ENCODE assay signal across 20 cellular contexts in the genomic region with DNA sequence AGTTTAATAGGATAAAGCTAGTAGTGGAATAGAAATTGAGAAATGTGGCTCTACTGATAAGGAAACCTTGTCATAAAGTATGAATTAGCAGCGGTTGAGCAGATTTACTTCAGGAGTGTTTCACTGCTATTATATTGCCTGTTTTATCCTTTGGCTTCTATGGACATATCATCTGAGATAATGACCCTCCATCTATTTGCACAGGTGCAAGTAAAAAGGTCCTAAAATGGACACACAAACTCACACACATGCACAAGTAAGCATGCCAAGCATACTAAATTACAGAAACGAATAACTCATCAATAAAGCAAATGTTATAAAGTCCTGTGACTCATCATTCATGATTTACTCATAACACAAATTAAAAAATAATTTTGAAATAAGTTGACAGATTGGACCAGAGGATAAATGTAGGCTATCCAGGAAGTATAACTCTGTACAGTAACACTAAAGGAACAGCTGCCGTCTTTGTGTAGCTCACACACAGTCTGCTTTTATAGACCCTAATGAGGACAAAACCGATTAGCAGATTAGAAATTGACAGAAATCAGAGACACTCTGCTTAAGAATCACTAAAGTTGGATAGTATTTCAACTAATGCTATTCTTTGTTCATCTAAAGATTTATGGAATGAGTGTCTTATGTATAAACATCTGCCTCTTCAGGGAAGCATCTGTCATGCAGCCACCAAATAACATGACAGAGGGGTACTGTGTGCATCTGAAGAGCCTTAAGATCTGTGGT.
A peak's percentile ranks its signal among the peaks of the same experiment; 100 is the strongest.
DNase-seq lines count a peak whose midpoint lies in the region; ATAC-seq, FAIRE-seq and TF ChIP-seq lines count a peak whose summit lies in the region.
"Had no signal": no experiment of that assay in that cellular context is flagged by ENCODE, and none has a peak within 500 bp of the region (broad histone marks: within the 10 kb centered on the region; RNA-seq: fewer than 3 reads in every experiment).

No MANE protein-coding gene starts in this region.

- intact Hi-C loops in kidney (cut with DNase I): no loop called here
- intact Hi-C loops in aorta (cut with DNase I): no loop called here

- H3K9me3 ChIP-seq in kidney (ENCODE audit: control insufficient read depth in 1 of 2, low read length in 2 of 2): no peaks in the 10 kb centered on the region
- no peaks in the 10 kb centered on the region for H3K9me3 ChIP-seq in aorta (ENCODE audit: control insufficient read depth, low read length)
- H3K9me3 ChIP-seq: BLaER1, lower lobe of right lung, pancreas, SJSA1, transverse colon had no signal

- DNase-seq in LNCaP clone FGC (ENCODE audit: low read depth) (peak; percentile 53), NCI-H2029 treated with DMSO at 0.1 percent for 48 hours (lab: John Stamatoyannopoulos, UW) (peak; percentile 93), NCI-H748 (lab: John Stamatoyannopoulos, UW; ENCODE audit: unreplicated experiment) (peak; percentile 97), NK-92 (lab: John Stamatoyannopoulos, UW; ENCODE audit: unreplicated experiment) (no peak), kidney (no peak), aorta (no peak)
- DNase-seq: activated CD4-positive, alpha-beta T cell treated with anti-CD3 and anti-CD28 coated beads for 48 hours; activated CD8-positive, alpha-beta memory T cell treated with anti-CD3 and anti-CD28 coated beads, Interleukin-2, amount 50 U/mL, for 4 hours; activated naive CD4-positive, alpha-beta T cell treated with Interleukin-2 at 50 U/mL for 16 hours; foreskin melanocyte; lower lobe of right lung; naive B cell; pancreas; T1000; transverse colon had no signal

- no peak for FAIRE-seq in kidney (lab: Jason Lieb, UNC)
- FAIRE-seq: colon, pancreas had no signal

- no peaks in the 10 kb centered on the region for H3K27me3 ChIP-seq in aorta (ENCODE audit: control insufficient read depth in 1 of 2, insufficient read depth in 2 of 2, low read length in 1 of 2)
- H3K27me3 ChIP-seq: BLaER1, pancreas, SJSA1, transverse colon had no signal

- H3K27ac ChIP-seq in urinary bladder (ENCODE audit: low read depth) (peak overlapping the region; percentile 10), kidney (ENCODE audit: low read depth in 2 of 2, low read length in 2 of 2) (no peak overlapping the region), aorta (ENCODE audit: low read depth in 1 of 2, low read length in 2 of 2) (no peak overlapping the region)
- H3K27ac ChIP-seq: BLaER1, lower lobe of right lung, pancreas, SJSA1, transverse colon had no signal

- H3K4me3 ChIP-seq in LNCaP clone FGC (ENCODE audit: low read depth, low read length) (no peak overlapping the region), urinary bladder (ENCODE audit: low read depth, low read length) (no peak overlapping the region), kidney (ENCODE audit: low read length in 2 of 2) (no peak overlapping the region), aorta (ENCODE audit: low read length in 2 of 2) (no peak overlapping the region)
- H3K4me3 ChIP-seq: BLaER1, lower lobe of right lung, pancreas, SJSA1, smooth muscle cell, transverse colon had no signal

- no peak overlapping the region for H3K9ac ChIP-seq in kidney (ENCODE audit: low read length in 2 of 2)
- H3K9ac ChIP-seq: BLaER1 had no signal

- WGBS in urinary bladder: 70% methylated on average over 4 of the region's 4 CpGs
- WGBS in aorta, 2 donors: 66 to 72% methylated on average over 4 of the region's 4 CpGs

- no peak for ATAC-seq in aorta (ENCODE audit: low FRiP score)
- ATAC-seq: lower lobe of right lung, pancreas had no signal

- TF ChIP-seq CTCF in LNCaP clone FGC (IDR thresholded peaks at IDR 0.05; ENCODE audit: control insufficient read depth, extremely low read depth, insufficient read depth) (no peak), kidney (IDR thresholded peaks at IDR 0.05; ENCODE audit: borderline replicate concordance, extremely low read depth, insufficient read depth) (no peak)

- no peaks in the 10 kb centered on the region for H3K4me1 ChIP-seq in urinary bladder (ENCODE audit: insufficient read depth)
- H3K4me1 ChIP-seq in kidney (ENCODE audit: control insufficient read depth in 1 of 2, insufficient read depth in 1 of 2, low read depth in 1 of 2, low read length in 2 of 2): no peaks in the 10 kb centered on the region
- H3K4me1 ChIP-seq in aorta (ENCODE audit: control insufficient read depth in 1 of 2, insufficient read depth in 2 of 2, low read length in 2 of 2): no peaks in the 10 kb centered on the region
- H3K4me1 ChIP-seq: BLaER1, lower lobe of right lung, pancreas, SJSA1, transverse colon had no signal

- H3K36me3 ChIP-seq in urinary bladder (ENCODE audit: insufficient read depth) (no peaks in the 10 kb centered on the region), kidney (ENCODE audit: control insufficient read depth in 1 of 2, insufficient read depth in 2 of 2, low read length in 2 of 2) (no peaks in the 10 kb centered on the region), aorta (ENCODE audit: control insufficient read depth in 1 of 2, insufficient read depth in 2 of 2, low read length in 1 of 2) (no peaks in the 10 kb centered on the region)
- H3K36me3 ChIP-seq: lower lobe of right lung, pancreas, transverse colon had no signal

Comparison
In these comparisons a context has a peak if more than half of its experiments do, and no peak if none do; other contexts are left out.
1. DNase-seq: peak in LNCaP clone FGC (single experiment), NCI-H2029 treated with DMSO at 0.1 percent for 48 hours (single experiment) and NCI-H748 (single experiment); none in NK-92 (single experiment), kidney (single experiment) and aorta (0 of 2).